1 cellular context compared by ENCODE assay signal in genomic region chr19:43526884-43527859, GRCh38.
TF ChIP-seq lines count a peak whose summit lies in the region.

A gene with protein sequence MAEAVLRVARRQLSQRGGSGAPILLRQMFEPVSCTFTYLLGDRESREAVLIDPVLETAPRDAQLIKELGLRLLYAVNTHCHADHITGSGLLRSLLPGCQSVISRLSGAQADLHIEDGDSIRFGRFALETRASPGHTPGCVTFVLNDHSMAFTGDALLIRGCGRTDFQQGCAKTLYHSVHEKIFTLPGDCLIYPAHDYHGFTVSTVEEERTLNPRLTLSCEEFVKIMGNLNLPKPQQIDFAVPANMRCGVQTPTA (minus strand): TSS chr19:43527201. CDS start chr19:43527177, 24 bp downstream.

TF ChIP-seq in HepG2, 621 proteins besides CTCF, POLR2A, EP300 and RAD21 (continued from another document and continues in another):
- TF ChIP-seq, protein P1, sequence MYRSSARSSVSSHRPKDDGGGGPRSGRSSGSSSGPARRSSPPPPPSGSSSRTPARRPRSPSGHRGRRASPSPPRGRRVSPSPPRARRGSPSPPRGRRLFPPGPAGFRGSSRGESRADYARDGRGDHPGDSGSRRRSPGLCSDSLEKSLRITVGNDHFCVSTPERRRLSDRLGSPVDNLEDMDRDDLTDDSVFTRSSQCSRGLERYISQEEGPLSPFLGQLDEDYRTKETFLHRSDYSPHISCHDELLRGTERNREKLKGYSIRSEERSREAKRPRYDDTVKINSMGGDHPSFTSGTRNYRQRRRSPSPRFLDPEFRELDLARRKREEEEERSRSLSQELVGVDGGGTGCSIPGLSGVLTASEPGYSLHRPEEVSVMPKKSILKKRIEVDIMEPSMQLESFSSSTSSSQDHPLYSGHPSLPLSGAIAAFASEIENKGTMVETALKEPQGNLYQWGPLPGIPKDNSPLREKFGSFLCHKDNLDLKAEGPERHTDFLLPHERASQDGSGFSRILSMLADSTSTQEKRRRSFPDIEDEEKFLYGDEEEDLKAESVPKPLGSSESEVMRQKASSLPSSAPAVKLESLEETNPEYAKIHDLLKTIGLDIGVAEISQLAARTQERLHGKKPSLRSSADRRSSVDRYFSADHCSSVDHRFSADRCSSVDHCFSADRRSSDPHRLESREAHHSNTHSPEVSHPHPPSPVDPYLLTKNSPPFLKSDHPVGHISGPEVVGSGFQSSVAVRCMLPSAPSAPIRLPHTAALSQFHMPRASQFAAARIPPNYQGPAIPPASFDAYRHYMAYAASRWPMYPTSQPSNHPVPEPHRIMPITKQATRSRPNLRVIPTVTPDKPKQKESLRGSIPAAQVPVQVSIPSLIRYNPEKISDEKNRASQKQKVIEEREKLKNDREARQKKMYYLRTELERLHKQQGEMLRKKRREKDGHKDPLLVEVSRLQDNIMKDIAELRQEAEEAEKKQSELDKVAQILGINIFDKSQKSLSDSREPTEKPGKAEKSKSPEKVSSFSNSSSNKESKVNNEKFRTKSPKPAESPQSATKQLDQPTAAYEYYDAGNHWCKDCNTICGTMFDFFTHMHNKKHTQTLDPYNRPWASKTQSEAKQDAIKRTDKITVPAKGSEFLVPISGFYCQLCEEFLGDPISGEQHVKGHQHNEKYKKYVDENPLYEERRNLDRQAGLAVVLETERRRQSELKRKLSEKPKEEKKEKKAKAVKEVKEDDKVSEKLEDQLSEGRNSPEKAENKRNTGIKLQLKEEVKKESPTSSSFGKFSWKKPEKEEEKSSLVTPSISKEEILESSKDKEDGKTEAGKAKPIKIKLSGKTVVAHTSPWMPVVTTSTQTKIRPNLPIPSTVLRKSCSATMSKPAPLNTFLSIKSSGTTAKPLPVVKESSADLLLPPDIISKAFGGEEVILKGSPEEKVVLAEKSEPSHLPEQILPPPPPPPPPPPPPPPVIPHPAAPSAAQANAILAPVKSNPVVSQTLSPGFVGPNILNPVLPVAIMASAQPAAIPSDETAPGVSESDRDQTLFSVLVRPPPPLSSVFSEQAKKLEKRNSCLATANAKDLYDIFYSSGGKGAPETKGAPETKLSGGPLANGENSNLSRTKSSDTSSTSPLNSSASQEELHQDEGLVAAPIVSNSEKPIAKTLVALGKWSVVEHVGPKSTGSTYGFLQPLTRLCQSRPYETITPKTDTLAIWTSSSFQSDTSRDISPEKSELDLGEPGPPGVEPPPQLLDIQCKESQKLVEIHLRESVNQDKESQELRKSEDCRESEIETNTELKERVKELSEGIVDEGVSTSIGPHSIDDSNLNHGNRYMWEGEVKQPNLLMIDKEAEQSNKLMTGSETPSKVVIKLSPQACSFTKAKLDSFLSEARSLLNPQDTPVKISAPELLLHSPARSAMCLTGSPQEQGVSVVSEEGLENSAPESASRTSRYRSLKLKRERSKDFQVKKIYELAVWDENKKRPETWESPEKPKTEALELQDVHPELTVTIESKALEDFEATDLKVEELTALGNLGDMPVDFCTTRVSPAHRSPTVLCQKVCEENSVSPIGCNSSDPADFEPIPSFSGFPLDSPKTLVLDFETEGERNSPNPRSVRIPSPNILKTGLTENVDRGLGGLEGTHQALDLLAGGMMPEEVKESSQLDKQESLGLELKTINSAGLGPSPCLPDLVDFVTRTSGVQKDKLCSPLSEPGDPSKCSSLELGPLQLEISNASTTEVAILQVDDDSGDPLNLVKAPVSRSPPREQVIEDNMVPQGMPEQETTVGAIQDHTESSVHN (CRISPR knock-in tag; IDR thresholded peaks at IDR 0.05), result no peak
- no peak for TF ChIP-seq ZNF207 (IDR thresholded peaks at IDR 0.05; ENCODE audit: borderline replicate concordance)
- TF ChIP-seq RFX1 (IDR thresholded peaks at IDR 0.05), result no peak
- peak; percentile 86 for TF ChIP-seq ZBTB7A (CRISPR knock-in tag; IDR thresholded peaks at IDR 0.05)
- no peak for TF ChIP-seq ZNF230 (CRISPR knock-in tag; IDR thresholded peaks at IDR 0.05)
- peak; percentile 45; the same call in 1 of the 2 replicates for TF ChIP-seq GATAD1 (CRISPR knock-in tag; IDR thresholded peaks at IDR 0.05)
- TF ChIP-seq PRDM4 (CRISPR knock-in tag; IDR thresholded peaks at IDR 0.05; ENCODE audit: borderline replicate concordance), result no peak
- TF ChIP-seq ZSCAN29 (CRISPR knock-in tag; conservative IDR thresholded peaks at IDR 0.05), result 0 out of 2 replicates have a peak, but pooled peaks have one; percentile 35
- no peak for TF ChIP-seq NFIC (IDR thresholded peaks at IDR 0.05; ENCODE audit: low read length)
- TF ChIP-seq ZNF713 (CRISPR knock-in tag; IDR thresholded peaks at IDR 0.05), result no peak
- TF ChIP-seq ZNF83 (CRISPR knock-in tag; IDR thresholded peaks at IDR 0.05; ENCODE audit: borderline replicate concordance), result no peak; the same call in 1 of the 2 replicates
- TF ChIP-seq KLF12 (CRISPR knock-in tag; IDR thresholded peaks at IDR 0.05; ENCODE audit: borderline replicate concordance), result peak; percentile 58; the same call in 1 of the 2 replicates
- peak; percentile 82 for TF ChIP-seq DRAP1 (CRISPR knock-in tag; IDR thresholded peaks at IDR 0.05)
- TF ChIP-seq HNF1A (IDR thresholded peaks at IDR 0.05; ENCODE audit: low read depth), result no peak
- TF ChIP-seq HNF1A (CRISPR knock-in tag; IDR thresholded peaks at IDR 0.05; ENCODE audit: borderline replicate concordance), result peak; percentile 60; the same call in 1 of the 2 replicates
- no peak for TF ChIP-seq SIX1 (CRISPR knock-in tag; IDR thresholded peaks at IDR 0.05; ENCODE audit: borderline replicate concordance)
- no peak for TF ChIP-seq RBAK (CRISPR knock-in tag; IDR thresholded peaks at IDR 0.05)
- no peak for TF ChIP-seq CREM (IDR thresholded peaks at IDR 0.05)
- TF ChIP-seq CREM (CRISPR knock-in tag; IDR thresholded peaks at IDR 0.05), result no peak
- TF ChIP-seq ZNF101 (CRISPR knock-in tag; IDR thresholded peaks at IDR 0.05; ENCODE audit: borderline replicate concordance, low read depth), result no peak
- no peak for TF ChIP-seq ZKSCAN1 (IDR thresholded peaks at IDR 0.05; ENCODE audit: low read length)
- no peak for TF ChIP-seq ZBTB1 (CRISPR knock-in tag; IDR thresholded peaks at IDR 0.05; ENCODE audit: borderline replicate concordance)
- TF ChIP-seq, protein P2, sequence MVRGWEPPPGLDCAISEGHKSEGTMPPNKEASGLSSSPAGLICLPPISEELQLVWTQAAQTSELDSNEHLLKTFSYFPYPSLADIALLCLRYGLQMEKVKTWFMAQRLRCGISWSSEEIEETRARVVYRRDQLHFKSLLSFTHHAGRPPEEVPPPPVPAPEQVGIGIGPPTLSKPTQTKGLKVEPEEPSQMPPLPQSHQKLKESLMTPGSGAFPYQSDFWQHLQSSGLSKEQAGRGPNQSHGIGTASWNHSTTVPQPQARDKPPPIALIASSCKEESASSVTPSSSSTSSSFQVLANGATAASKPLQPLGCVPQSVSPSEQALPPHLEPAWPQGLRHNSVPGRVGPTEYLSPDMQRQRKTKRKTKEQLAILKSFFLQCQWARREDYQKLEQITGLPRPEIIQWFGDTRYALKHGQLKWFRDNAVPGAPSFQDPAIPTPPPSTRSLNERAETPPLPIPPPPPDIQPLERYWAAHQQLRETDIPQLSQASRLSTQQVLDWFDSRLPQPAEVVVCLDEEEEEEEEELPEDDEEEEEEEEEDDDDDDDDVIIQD (CRISPR knock-in tag; IDR thresholded peaks at IDR 0.05; ENCODE audit: low read depth), result no peak
- TF ChIP-seq BHLHE40 (IDR thresholded peaks at IDR 0.05; ENCODE audit: low read length), result no peak
- no peak for TF ChIP-seq ZNF3 (CRISPR knock-in tag; IDR thresholded peaks at IDR 0.05)
- TF ChIP-seq, protein P3, sequence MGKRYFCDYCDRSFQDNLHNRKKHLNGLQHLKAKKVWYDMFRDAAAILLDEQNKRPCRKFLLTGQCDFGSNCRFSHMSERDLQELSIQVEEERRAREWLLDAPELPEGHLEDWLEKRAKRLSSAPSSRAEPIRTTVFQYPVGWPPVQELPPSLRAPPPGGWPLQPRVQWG (CRISPR knock-in tag; IDR thresholded peaks at IDR 0.05; ENCODE audit: borderline replicate concordance, low read depth), result no peak
- no peak for TF ChIP-seq ZUFSP (CRISPR knock-in tag; IDR thresholded peaks at IDR 0.05; ENCODE audit: borderline replicate concordance)
- TF ChIP-seq STAG1 (CRISPR knock-in tag; IDR thresholded peaks at IDR 0.05), result no peak
- TF ChIP-seq CCAR2 (optimal IDR thresholded peaks at IDR 0.05; ENCODE audit: low read depth, low read length), result no peak
- TF ChIP-seq ZNF530 (CRISPR knock-in tag; IDR thresholded peaks at IDR 0.05; ENCODE audit: low read depth), result no peak
- TF ChIP-seq, protein P4, sequence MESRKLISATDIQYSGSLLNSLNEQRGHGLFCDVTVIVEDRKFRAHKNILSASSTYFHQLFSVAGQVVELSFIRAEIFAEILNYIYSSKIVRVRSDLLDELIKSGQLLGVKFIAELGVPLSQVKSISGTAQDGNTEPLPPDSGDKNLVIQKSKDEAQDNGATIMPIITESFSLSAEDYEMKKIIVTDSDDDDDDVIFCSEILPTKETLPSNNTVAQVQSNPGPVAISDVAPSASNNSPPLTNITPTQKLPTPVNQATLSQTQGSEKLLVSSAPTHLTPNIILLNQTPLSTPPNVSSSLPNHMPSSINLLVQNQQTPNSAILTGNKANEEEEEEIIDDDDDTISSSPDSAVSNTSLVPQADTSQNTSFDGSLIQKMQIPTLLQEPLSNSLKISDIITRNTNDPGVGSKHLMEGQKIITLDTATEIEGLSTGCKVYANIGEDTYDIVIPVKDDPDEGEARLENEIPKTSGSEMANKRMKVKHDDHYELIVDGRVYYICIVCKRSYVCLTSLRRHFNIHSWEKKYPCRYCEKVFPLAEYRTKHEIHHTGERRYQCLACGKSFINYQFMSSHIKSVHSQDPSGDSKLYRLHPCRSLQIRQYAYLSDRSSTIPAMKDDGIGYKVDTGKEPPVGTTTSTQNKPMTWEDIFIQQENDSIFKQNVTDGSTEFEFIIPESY (CRISPR knock-in tag; IDR thresholded peaks at IDR 0.05), result no peak
- TF ChIP-seq HES4 (CRISPR knock-in tag; IDR thresholded peaks at IDR 0.05; ENCODE audit: borderline replicate concordance), result 0 out of 2 replicates have a peak, but pooled peaks have one; percentile 39
- no peak for TF ChIP-seq GMEB2 (CRISPR knock-in tag; IDR thresholded peaks at IDR 0.05; ENCODE audit: low read depth)
- TF ChIP-seq ASH2L (IDR thresholded peaks at IDR 0.05; ENCODE audit: insufficient read length, low read depth, low read length), result no peak
- TF ChIP-seq ZNF121 (CRISPR knock-in tag; IDR thresholded peaks at IDR 0.05), result no peak
